29 cellular contexts compared by ENCODE assay signal in the genomic region with DNA sequence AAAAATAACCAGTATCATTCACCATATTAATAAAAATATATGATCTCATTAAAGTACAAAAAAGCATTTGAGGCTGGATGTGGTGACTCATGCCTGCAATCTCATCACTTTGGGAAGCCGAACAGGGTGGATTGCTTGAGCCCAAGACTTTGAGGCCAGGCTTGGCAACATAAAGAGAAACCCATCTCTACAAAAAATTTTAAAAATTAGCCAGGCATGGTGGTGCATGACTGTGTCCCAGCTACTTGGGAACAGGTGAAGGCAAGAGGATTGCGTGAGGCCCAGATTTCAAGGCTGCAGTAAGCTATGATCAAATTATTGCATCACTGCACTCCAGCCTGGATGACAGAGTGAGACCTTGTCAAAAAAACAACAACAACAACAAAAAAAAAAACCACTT.
A peak's percentile ranks its signal among the peaks of the same experiment; 100 is the strongest.
DNase-seq lines count a peak whose midpoint lies in the region; FAIRE-seq and TF ChIP-seq lines count a peak whose summit lies in the region.
"Had no signal": no experiment of that assay in that cellular context is flagged by ENCODE, and none has a peak within 500 bp of the region (broad histone marks: within the 10 kb centered on the region; RNA-seq: fewer than 3 reads in every experiment).

No MANE protein-coding gene starts in this region.

- intact Hi-C loops in mammary epithelial cell (cut with micrococcal nuclease), result no loop called here

- no peak overlapping the region for H3K4me2 ChIP-seq in mammary epithelial cell (ENCODE audit: insufficient read depth, low read depth, low read length)
- peak overlapping the region; percentile 69 for H3K4me2 ChIP-seq in keratinocyte (ENCODE audit: control insufficient read depth, extremely low read depth, insufficient read depth, low read depth, low read length)

- no peak overlapping the region for H3K4me3 ChIP-seq in MG63
- H3K4me3 ChIP-seq in mammary epithelial cell (replicated peaks in 1 of 3; ENCODE audit: insufficient read depth in 1 of 3, low read depth in 2 of 3, low read length in 3 of 3), result no peak overlapping the region
- H3K4me3 ChIP-seq in keratinocyte (ENCODE audit: control insufficient read depth in 2 of 3, extremely low read depth in 1 of 3, insufficient read depth in 2 of 3, low read depth in 1 of 3, low read length in 3 of 3), result no peak overlapping the region
- H3K4me3 ChIP-seq: left lung, pancreas had no signal

- no peaks in the 10 kb centered on the region for H4K20me1 ChIP-seq in mammary epithelial cell (ENCODE audit: insufficient read depth, low read length)
- H4K20me1 ChIP-seq in keratinocyte (ENCODE audit: control insufficient read depth, extremely low read depth, insufficient read depth, low read length), result no peaks in the 10 kb centered on the region

- BruUV-seq in mammary epithelial cell (replicated peaks; lab: Mats Ljungman, UMichigan), result no TSS peak

- H3K79me2 ChIP-seq in mammary epithelial cell (ENCODE audit: insufficient read depth, low read length) (no peaks in the 10 kb centered on the region), keratinocyte (ENCODE audit: control insufficient read depth, insufficient read depth, low read length) (no peaks in the 10 kb centered on the region)

- H3K9me3 ChIP-seq in MG63 (no peaks in the 10 kb centered on the region), mammary epithelial cell (replicated peaks; ENCODE audit: insufficient read depth, low read length) (no peaks in the 10 kb centered on the region), keratinocyte (ENCODE audit: control insufficient read depth, low read depth, low read length) (no peaks in the 10 kb centered on the region)
- H3K9me3 ChIP-seq: esophagus squamous epithelium, left lung, pancreas had no signal

- WGBS in mammary epithelial cell (ENCODE audit: low coverage, missing lambda C conversion rate), result 55% methylated on average over 2 of the region's 2 CpGs

- in situ Hi-C loops in Caki2 (cut with HindIII; ENCODE audit: low pct_unique_long_range_greater_than_20kb, low sequenced_read_pairs), result no loop called here
- in situ Hi-C loops in mammary epithelial cell (cut with MboI; ENCODE audit: low sequenced_read_pairs in 2 of 2), result no loop called here
- in situ Hi-C loops in KBM-7 (cut with MboI; ENCODE audit: low pct_unique_long_range_greater_than_20kb, low sequenced_read_pairs), result no loop called here

- no peak overlapping the region for H3K27ac ChIP-seq in mammary epithelial cell (ENCODE audit: insufficient read depth, low read depth, low read length)
- H3K27ac ChIP-seq in keratinocyte (ENCODE audit: control insufficient read depth, insufficient read depth, low read length), result peak overlapping the region; percentile 61
- H3K27ac ChIP-seq: HL-60, left lung, pancreas had no signal

- H3K27me3 ChIP-seq in MG63, result no peaks in the 10 kb centered on the region
- H3K27me3 ChIP-seq in mammary epithelial cell (ENCODE audit: insufficient read depth, low read length), result no peaks in the 10 kb centered on the region
- H3K27me3 ChIP-seq in keratinocyte (ENCODE audit: control insufficient read depth, extremely low read depth, insufficient read depth, low read length), result no peaks in the 10 kb centered on the region
- H3K27me3 ChIP-seq: esophagus squamous epithelium, left lung, pancreas had no signal

- no peaks in the 10 kb centered on the region for H3K9me1 ChIP-seq in keratinocyte (ENCODE audit: control insufficient read depth, extremely low read depth, insufficient read depth, low read length)

- H3K4me1 ChIP-seq in mammary epithelial cell (ENCODE audit: insufficient read depth, low read length), result peaks cover 5% of the 10 kb centered on the region
- H3K4me1 ChIP-seq in keratinocyte (ENCODE audit: control insufficient read depth, extremely low read depth, insufficient read depth, low read length), result peaks cover 17% of the 10 kb centered on the region
- H3K4me1 ChIP-seq: left lung, pancreas had no signal

- dilution Hi-C loops in mammary epithelial cell (cut with HindIII; ENCODE audit: low sequenced_read_pairs), result no loop called here
- dilution Hi-C loops in keratinocyte (cut with MboI; ENCODE audit: extremely low pct_ligation_motif_present, low sequenced_read_pairs), result no loop called here

- no peak overlapping the region for H2AFZ ChIP-seq in mammary epithelial cell (ENCODE audit: low read depth, low read length)
- H2AFZ ChIP-seq in keratinocyte (ENCODE audit: control insufficient read depth, low read length), result no peak overlapping the region

- no peaks in the 10 kb centered on the region for H3K36me3 ChIP-seq in MG63
- H3K36me3 ChIP-seq in mammary epithelial cell (ENCODE audit: insufficient read depth, low read length), result no peaks in the 10 kb centered on the region
- H3K36me3 ChIP-seq in keratinocyte (ENCODE audit: control insufficient read depth in 2 of 2, extremely low read depth in 1 of 2, insufficient read depth in 2 of 2, low read length in 2 of 2), result no peaks in the 10 kb centered on the region
- H3K36me3 ChIP-seq: esophagus squamous epithelium, left lung, pancreas had no signal

- H3K9ac ChIP-seq in mammary epithelial cell (ENCODE audit: insufficient read depth, low read length) (no peak overlapping the region), keratinocyte (ENCODE audit: control insufficient read depth, extremely low read depth, insufficient read depth, low read length) (no peak overlapping the region)

- CTCF ChIA-PET in mammary epithelial cell (lab: Charles Lee; ENCODE audit: low non-redundant PET), result no interaction called here

- TF ChIP-seq CTCF in mammary epithelial cell (conservative IDR thresholded peaks at IDR 0.05 in 1 of 2, IDR thresholded peaks at IDR 0.05 in 1 of 2; ENCODE audit: extremely low read depth in 1 of 2, insufficient read depth in 1 of 2, low read depth in 1 of 2, low read length in 2 of 2) (no peak), keratinocyte (optimal IDR thresholded peaks at IDR 0.05 in 1 of 3, IDR thresholded peaks at IDR 0.05 in 1 of 3, conservative IDR thresholded peaks at IDR 0.05 in 1 of 3; ENCODE audit: extremely low read depth in 1 of 3, insufficient read depth in 2 of 3, low read length in 3 of 3) (no peak)

- peak; percentile 78 for DNase-seq in Caki2 (ENCODE audit: low read depth)
- peak; percentile 59 for DNase-seq in MG63
- peak; percentile 68 for DNase-seq in mammary epithelial cell
- peak; percentile 26 for DNase-seq in keratinocyte (ENCODE audit: low read depth, low spot score)
- DNase-seq in COR-L47 (lab: John Stamatoyannopoulos, UW), result no peak
- DNase-seq in NCI-H128 (lab: John Stamatoyannopoulos, UW; ENCODE audit: unreplicated experiment), result no peak
- DNase-seq in KBM-7, result no peak
- DNase-seq in NCI-H2196 (lab: John Stamatoyannopoulos, UW; ENCODE audit: unreplicated experiment), result no peak
- DNase-seq: activated CD4-positive, CD25-positive, alpha-beta regulatory T cell treated with anti-CD3 and anti-CD28 coated beads, Interleukin-2, amount 50 U/mL, for 72 hours; activated CD8-positive, alpha-beta T cell treated with anti-CD3 and anti-CD28 coated beads for 36 hours; activated effector memory CD4-positive, alpha-beta T cell treated with anti-CD3 and anti-CD28 coated beads, Interleukin-2, amount 50 U/mL, for 16 hours; activated T-cell treated with anti-CD3 and anti-CD28 coated beads for 4 hours; C1 segment of cervical spinal cord; caudate nucleus; esophagus squamous epithelium; left lung; midbrain; NCI-H1694 treated with DMSO at 0.1 percent for 48 hours; NCI-H774; nephron progenitor cell; pancreas; right cardiac atrium; Right ventricle myocardium superior; stimulated activated CD8-positive, alpha-beta memory T cell treated with anti-CD3 and anti-CD28 coated beads, Interleukin-4, amount 100 ng/mL, for 48 hours; substantia nigra had no signal

- no peak for FAIRE-seq in keratinocyte (lab: Jason Lieb, UNC)
- FAIRE-seq: D721Med, GM19239, pancreas, urothelium cell line had no signal

Comparison
In these comparisons a context has a peak if more than half of its experiments do, and no peak if none do; other contexts are left out.
1. DNase-seq: peak in Caki2 (single experiment), MG63 (single experiment), mammary epithelial cell (single experiment) and keratinocyte (single experiment); none in COR-L47 (single experiment), NCI-H128 (single experiment), KBM-7 (single experiment) and NCI-H2196 (single experiment).